In the genomic region with DNA sequence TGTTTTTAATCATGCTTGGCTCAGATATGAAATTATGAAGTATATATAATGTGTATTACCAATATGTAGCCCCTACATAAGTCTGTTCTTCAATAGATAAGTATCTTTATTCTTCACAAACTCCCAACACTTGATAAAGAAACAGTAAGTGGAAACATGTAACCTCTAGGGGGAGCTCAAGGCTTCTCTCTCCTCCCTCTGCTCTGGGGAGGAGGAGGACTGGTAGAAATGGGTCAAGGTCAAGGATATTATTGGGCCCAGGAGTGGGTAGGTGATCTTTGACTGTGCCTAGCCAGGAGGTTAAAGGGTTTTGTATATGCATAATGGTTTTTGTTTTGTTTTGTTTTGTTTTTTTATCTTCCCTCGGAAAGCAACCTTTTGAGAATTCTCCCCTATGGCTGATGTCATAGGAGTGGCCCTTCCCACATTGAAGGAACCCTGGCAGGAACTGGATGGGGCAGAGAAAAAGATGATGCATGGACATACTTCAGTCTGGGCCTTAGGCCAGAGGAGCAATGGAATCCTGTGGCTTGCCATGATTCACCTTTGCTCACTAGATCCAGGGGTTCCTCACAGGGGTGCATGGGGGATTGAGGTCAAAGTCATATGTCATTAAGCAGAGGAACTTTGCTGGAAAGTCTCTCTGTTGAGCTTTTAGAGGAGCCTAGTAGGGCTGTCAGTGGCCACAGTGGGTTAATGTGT, we compare ENCODE assay signal across 8 cellular contexts.
A peak's percentile ranks its signal among the peaks of the same experiment; 100 is the strongest.
DNase-seq lines count a peak whose midpoint lies in the region; ATAC-seq, FAIRE-seq and TF ChIP-seq lines count a peak whose summit lies in the region.

No MANE protein-coding gene starts in this region.

- H3K27me3 ChIP-seq in adipocyte (replicated peaks; ENCODE audit: control insufficient read depth, insufficient read depth, low read length), result peaks cover 39% of the 10 kb centered on the region
- no peaks in the 10 kb centered on the region for H3K27me3 ChIP-seq in keratinocyte (ENCODE audit: control insufficient read depth, extremely low read depth, insufficient read depth, low read length)
- no peaks in the 10 kb centered on the region for H3K27me3 ChIP-seq in transverse colon

- H3K4me3 ChIP-seq in adipocyte (ENCODE audit: low read length) (no peak overlapping the region), keratinocyte (ENCODE audit: control insufficient read depth in 2 of 3, extremely low read depth in 1 of 3, insufficient read depth in 2 of 3, low read depth in 1 of 3, low read length in 3 of 3) (no peak overlapping the region), transverse colon (no peak overlapping the region)

- no peak for TF ChIP-seq EP300 in transverse colon (IDR thresholded peaks at IDR 0.05; ENCODE audit: low read depth)

- peaks cover 7% of the 10 kb centered on the region for H3K4me1 ChIP-seq in adipocyte (ENCODE audit: control insufficient read depth, insufficient read depth, low read length)
- peaks cover 31% of the 10 kb centered on the region for H3K4me1 ChIP-seq in keratinocyte (ENCODE audit: control insufficient read depth, extremely low read depth, insufficient read depth, low read length)
- H3K4me1 ChIP-seq in transverse colon, result no peaks in the 10 kb centered on the region

- WGBS in transverse colon (ENCODE audit: low coverage in 1 of 2), 2 donors, result 53% methylated on average over 1 of the region's 1 CpG; no CpG with 5 or more reads in 1 of the 2 donors

- peak; percentile 44 to 57 (median 52) for TF ChIP-seq CTCF in keratinocyte (optimal IDR thresholded peaks at IDR 0.05 in 1 of 3, IDR thresholded peaks at IDR 0.05 in 1 of 3, conservative IDR thresholded peaks at IDR 0.05 in 1 of 3; ENCODE audit: extremely low read depth in 1 of 3, insufficient read depth in 2 of 3, low read length in 3 of 3)
- peak; percentile 29 to 46 (median 42) for TF ChIP-seq CTCF in transverse colon (IDR thresholded peaks at IDR 0.05)

- no peak overlapping the region for H3K9ac ChIP-seq in adipocyte (ENCODE audit: low read length)
- H3K9ac ChIP-seq in keratinocyte (ENCODE audit: control insufficient read depth, extremely low read depth, insufficient read depth, low read length), result peak overlapping the region; percentile 22

- H4K20me1 ChIP-seq in keratinocyte (ENCODE audit: control insufficient read depth, extremely low read depth, insufficient read depth, low read length), result no peaks in the 10 kb centered on the region

- no peak for TF ChIP-seq POLR2A in transverse colon (IDR thresholded peaks at IDR 0.05)

- H3K9me3 ChIP-seq in adipocyte (ENCODE audit: control insufficient read depth, low read length), result peaks cover 23% of the 10 kb centered on the region
- no peaks in the 10 kb centered on the region for H3K9me3 ChIP-seq in keratinocyte (ENCODE audit: control insufficient read depth, low read depth, low read length)
- H3K9me3 ChIP-seq in transverse colon, result no peaks in the 10 kb centered on the region

- FAIRE-seq in keratinocyte (lab: Jason Lieb, UNC), result peak; percentile 46

- H3K4me2 ChIP-seq in keratinocyte (ENCODE audit: control insufficient read depth, extremely low read depth, insufficient read depth, low read depth, low read length), result peak overlapping the region; percentile 56

- no peaks in the 10 kb centered on the region for H3K9me1 ChIP-seq in keratinocyte (ENCODE audit: control insufficient read depth, extremely low read depth, insufficient read depth, low read length)

- no peak overlapping the region for H2AFZ ChIP-seq in keratinocyte (ENCODE audit: control insufficient read depth, low read length)

- dilution Hi-C loops in keratinocyte (cut with MboI; ENCODE audit: extremely low pct_ligation_motif_present, low sequenced_read_pairs), result no loop called here

- intact Hi-C loops in transverse colon (cut with DNase I; ENCODE audit: low total_unique reads), result no loop called here

- in situ Hi-C loops in transverse colon (cut with MboI; ENCODE audit: low pct_ligation_motif_present in 1 of 4, low pct_unique_long_range_greater_than_20kb in 1 of 4, low sequenced_read_pairs in 3 of 4), result no loop called here

- DNase-seq in COLO668 (lab: John Stamatoyannopoulos, UW; ENCODE audit: unreplicated experiment) (peak; percentile 3), GM19238 (ENCODE audit: insufficient read length, low spot score) (peak; percentile 5), NCI-H345 treated with DMSO at 0.1 percent for 48 hours (lab: John Stamatoyannopoulos, UW; ENCODE audit: unreplicated experiment) (peak; percentile 27), adipocyte (ENCODE audit: low read depth) (peak; percentile 39), keratinocyte (ENCODE audit: low read depth, low spot score) (peak; percentile 67), transverse colon (no peak)

- no peak for ATAC-seq in HG03457 (IDR thresholded peaks at IDR 0.05; ENCODE audit: unreplicated experiment)
- ATAC-seq in HG03135 (IDR thresholded peaks at IDR 0.05; ENCODE audit: unreplicated experiment), result no peak

- peak overlapping the region; percentile 66 for H3K27ac ChIP-seq in keratinocyte (ENCODE audit: control insufficient read depth, insufficient read depth, low read length)
- H3K27ac ChIP-seq in transverse colon, result no peak overlapping the region

- no peaks in the 10 kb centered on the region for H3K79me2 ChIP-seq in keratinocyte (ENCODE audit: control insufficient read depth, insufficient read depth, low read length)

- no peaks in the 10 kb centered on the region for H3K36me3 ChIP-seq in adipocyte (ENCODE audit: control insufficient read depth, insufficient read depth, low read length, severe bottlenecking)
- no peaks in the 10 kb centered on the region for H3K36me3 ChIP-seq in keratinocyte (ENCODE audit: control insufficient read depth in 2 of 2, extremely low read depth in 1 of 2, insufficient read depth in 2 of 2, low read length in 2 of 2)
- no peaks in the 10 kb centered on the region for H3K36me3 ChIP-seq in transverse colon
